ENCODE assay signal across 8 cellular contexts in genomic region chr6:10429638-10430427, GRCh38. TPM values are rescaled to one million over a fixed set of nuclear protein-coding genes. Genes with fewer than 3 reads are reported as not detected.
A peak's percentile ranks its signal among the peaks of the same experiment; 100 is the strongest.
DNase-seq lines count a peak whose midpoint lies in the region; ATAC-seq, FAIRE-seq and TF ChIP-seq lines count a peak whose summit lies in the region.

No MANE protein-coding gene starts in this region.

- H2BK5ac ChIP-seq in trophoblast cell (ENCODE audit: low read depth, low read length, poor library complexity) = peak overlapping the region; percentile 99

- peaks cover 12% of the 10 kb centered on the region for H3K79me2 ChIP-seq in trophoblast cell (ENCODE audit: control insufficient read depth, insufficient read depth, low read length, poor library complexity)

- peak overlapping the region; percentile 12 for H2AK5ac ChIP-seq in trophoblast cell (ENCODE audit: low read length)

- peak; percentile 45 for ATAC-seq in activated naive CD8-positive, alpha-beta T cell treated with anti-CD3 and anti-CD28 coated beads, Interleukin-2, amount 10 ng/mL, durations not matched to agents 7 days and 5 days (ENCODE audit: low read depth)
- peak; percentile 63 for ATAC-seq in GM21576 (IDR thresholded peaks at IDR 0.05; ENCODE audit: unreplicated experiment)

- peak; percentile 64 for TF ChIP-seq CTCF in epithelial cell of proximal tubule (conservative IDR thresholded peaks at IDR 0.05; ENCODE audit: low read depth, low read length)

- H3K27ac ChIP-seq in trophoblast cell (ENCODE audit: low read depth, low read length) = peak overlapping the region; percentile 91

- peak overlapping the region; percentile 76 for H3K18ac ChIP-seq in trophoblast cell (ENCODE audit: low read length)

- H3K9me3 ChIP-seq in trophoblast cell (ENCODE audit: insufficient read depth, low read depth, low read length) = no peaks in the 10 kb centered on the region

- peak overlapping the region; percentile 98 for H2BK120ac ChIP-seq in trophoblast cell (ENCODE audit: insufficient read depth, low read length, poor library complexity)

- peak overlapping the region; percentile 66 for H3K4ac ChIP-seq in trophoblast cell (ENCODE audit: low read depth, low read length)

- peaks cover 17% of the 10 kb centered on the region for H3K4me1 Mint-ChIP-seq in activated naive CD8-positive, alpha-beta T cell treated with anti-CD3 and anti-CD28 coated beads, Interleukin-2, amount 10 ng/mL, durations not matched to agents 7 days and 5 days
- peaks cover 16% of the 10 kb centered on the region for H3K4me1 Mint-ChIP-seq in activated naive CD8-positive, alpha-beta T cell treated with anti-CD3 and anti-CD28 coated beads for 36 hours

- peak overlapping the region; percentile 86 for H4K8ac ChIP-seq in trophoblast cell (ENCODE audit: low read depth, low read length)

- H4K91ac ChIP-seq in trophoblast cell (ENCODE audit: low read depth, low read length) = peak overlapping the region; percentile 94

- no peak overlapping the region for H3K27ac Mint-ChIP-seq in activated naive CD8-positive, alpha-beta T cell treated with anti-CD3 and anti-CD28 coated beads, Interleukin-2, amount 10 ng/mL, durations not matched to agents 7 days and 5 days
- H3K27ac Mint-ChIP-seq in activated naive CD8-positive, alpha-beta T cell treated with anti-CD3 and anti-CD28 coated beads for 36 hours = no peak overlapping the region

- peak overlapping the region; percentile 84 for H3K14ac ChIP-seq in trophoblast cell (ENCODE audit: low read length)

- peak overlapping the region; percentile 12 for H4K12ac ChIP-seq in trophoblast cell (ENCODE audit: low read depth, low read length)

- no peaks in the 10 kb centered on the region for H3K27me3 ChIP-seq in trophoblast cell (ENCODE audit: insufficient read depth, low read length)

- H2BK12ac ChIP-seq in trophoblast cell (ENCODE audit: low read length) = peak overlapping the region; percentile 96

- POLR2A ChIA-PET in activated naive CD8-positive, alpha-beta T cell treated with anti-CD3 and anti-CD28 coated beads, Interleukin-2, amount 10 ng/mL, durations not matched to agents 7 days and 5 days (lab: Charles Lee) = interaction anchor here (0.9 kb wide), 1 partner anchor 17 kb away, joined by 4 read pairs; no protein-coding TSS in a partner anchor

- peaks cover 46% of the 10 kb centered on the region for H3K27me3 Mint-ChIP-seq in activated naive CD8-positive, alpha-beta T cell treated with anti-CD3 and anti-CD28 coated beads, Interleukin-2, amount 10 ng/mL, durations not matched to agents 7 days and 5 days
- peaks cover 58% of the 10 kb centered on the region for H3K27me3 Mint-ChIP-seq in activated naive CD8-positive, alpha-beta T cell treated with anti-CD3 and anti-CD28 coated beads for 36 hours

- DNase-seq in activated naive CD8-positive, alpha-beta T cell treated with anti-CD3 and anti-CD28 coated beads, Interleukin-2, amount 10 ng/mL, durations not matched to agents 7 days and 5 days = no peak
- no peak for DNase-seq in activated naive CD8-positive, alpha-beta T cell treated with anti-CD3 and anti-CD28 coated beads for 36 hours
- peak; percentile 51 for DNase-seq in HT1080 (ENCODE audit: low read depth)
- peak; percentile 33 for DNase-seq in RCC 7860 (ENCODE audit: low spot score)
- no peak for DNase-seq in epithelial cell of proximal tubule (ENCODE audit: low read depth)
- peak; percentile 78 to 95 for DNase-seq in trophoblast cell
- DNase-seq in GOT3 (lab: John Stamatoyannopoulos, UW) = no peak

- no peak overlapping the region for H3K23ac ChIP-seq in trophoblast cell (ENCODE audit: low read length)

- H3K4me3 Mint-ChIP-seq in activated naive CD8-positive, alpha-beta T cell treated with anti-CD3 and anti-CD28 coated beads, Interleukin-2, amount 10 ng/mL, durations not matched to agents 7 days and 5 days = peak overlapping the region; percentile 58
- H3K4me3 Mint-ChIP-seq in activated naive CD8-positive, alpha-beta T cell treated with anti-CD3 and anti-CD28 coated beads for 36 hours = no peak overlapping the region

- peak; percentile 42 for FAIRE-seq in RCC 7860 (lab: Jason Lieb, UNC)

- no CpG with 5 or more reads among the region's 12 CpGs for WGBS in trophoblast cell (ENCODE audit: extremely low coverage, insufficient coverage, insufficient read length)

- H2AFZ ChIP-seq in trophoblast cell (ENCODE audit: insufficient read depth, low read length, poor library complexity) = peak overlapping the region; percentile 64

- no peaks in the 10 kb centered on the region for H3K36me3 ChIP-seq in trophoblast cell (ENCODE audit: control insufficient read depth in 1 of 2, insufficient read depth in 2 of 2, low read length in 2 of 2)

- no peak overlapping the region for H3K4me3 ChIP-seq in epithelial cell of proximal tubule (ENCODE audit: low read depth, low read length)
- H3K4me3 ChIP-seq in trophoblast cell (ENCODE audit: low read depth, low read length) = no peak overlapping the region

- H3K9ac ChIP-seq in trophoblast cell (ENCODE audit: low read length) = no peak overlapping the region

- peaks cover 26 to 32% of the 10 kb centered on the region in 2 experiments for H3K4me1 ChIP-seq in trophoblast cell (ENCODE audit: control insufficient read depth in 1 of 2, insufficient read depth in 2 of 2, low read length in 2 of 2)

- no peaks in the 10 kb centered on the region for H3K36me3 Mint-ChIP-seq in activated naive CD8-positive, alpha-beta T cell treated with anti-CD3 and anti-CD28 coated beads, Interleukin-2, amount 10 ng/mL, durations not matched to agents 7 days and 5 days
- H3K36me3 Mint-ChIP-seq in activated naive CD8-positive, alpha-beta T cell treated with anti-CD3 and anti-CD28 coated beads for 36 hours = no peaks in the 10 kb centered on the region

- peaks cover 49% of the 10 kb centered on the region for H3K79me1 ChIP-seq in trophoblast cell (ENCODE audit: low read length)

- peak overlapping the region; percentile 27 for H3K4me2 ChIP-seq in trophoblast cell (ENCODE audit: low read length)

- no peaks in the 10 kb centered on the region for H3K9me3 Mint-ChIP-seq in activated naive CD8-positive, alpha-beta T cell treated with anti-CD3 and anti-CD28 coated beads, Interleukin-2, amount 10 ng/mL, durations not matched to agents 7 days and 5 days
- no peaks in the 10 kb centered on the region for H3K9me3 Mint-ChIP-seq in activated naive CD8-positive, alpha-beta T cell treated with anti-CD3 and anti-CD28 coated beads for 36 hours

RNA-seq across cellular contexts. Expression of gene TFAP2A, which starts 15.0 kb away (rescaled TPM):
- not detected for total RNA-seq in activated naive CD8-positive, alpha-beta T cell treated with anti-CD3 and anti-CD28 coated beads, Interleukin-2, amount 10 ng/mL, durations not matched to agents 7 days and 5 days
- total RNA-seq in activated naive CD8-positive, alpha-beta T cell treated with anti-CD3 and anti-CD28 coated beads for 36 hours = under 1 TPM in 1 of 2 experiments, not detected in 1; 0.10 TPM
- total RNA-seq in HT1080 (2014; rRNA removed; shearing (Covaris generic)) = 0.60 and 1.8 TPM in 2 replicates
- polyA plus RNA-seq in HT1080 (2015; cell fraction: cytosol; rRNA removed) = 3.5 and 4.8 TPM in 2 replicates
- 7.0 and 9.0 TPM in 2 replicates for polyA plus RNA-seq in HT1080 (2015; cell fraction: nucleus; rRNA removed)
- 6.4 and 17.8 TPM in 2 replicates for total RNA-seq in epithelial cell of proximal tubule
- 329 and 338 TPM in 2 replicates for polyA plus RNA-seq in trophoblast cell (2013)

Comparison
In these comparisons a context has a peak if more than half of its experiments do, and no peak if none do; other contexts are left out.
1. DNase-seq: peak in HT1080 (single experiment), RCC 7860 (single experiment) and trophoblast cell (2 of 2); none in activated naive CD8-positive, alpha-beta T cell treated with anti-CD3 and anti-CD28 coated beads, Interleukin-2, amount 10 ng/mL, durations not matched to agents 7 days and 5 days (single experiment), activated naive CD8-positive, alpha-beta T cell treated with anti-CD3 and anti-CD28 coated beads for 36 hours (single experiment), epithelial cell of proximal tubule (single experiment) and GOT3 (single experiment).